9 cellular contexts compared by ENCODE assay signal in genomic region chr12:130879212-130879686, GRCh38. TPM values are rescaled to one million over a fixed set of nuclear protein-coding genes. Genes with fewer than 3 reads are reported as not detected.
A peak's percentile ranks its signal among the peaks of the same experiment; 100 is the strongest.
DNase-seq lines count a peak whose midpoint lies in the region; ATAC-seq and TF ChIP-seq lines count a peak whose summit lies in the region.
"Had no signal": no experiment of that assay in that cellular context is flagged by ENCODE, and none has a peak within 500 bp of the region (broad histone marks: within the 10 kb centered on the region; RNA-seq: fewer than 3 reads in every experiment).

No MANE protein-coding gene starts in this region.

- CTCF ChIA-PET in CD4-positive, alpha-beta T cell (lab: Charles Lee), result no interaction called here
- CTCF ChIA-PET in MCF 10A (lab: Yijun Ruan, JAX), result no interaction called here

- H3K27ac ChIP-seq in CD4-positive, alpha-beta T cell (ENCODE audit: low read depth, low read length), result no peak overlapping the region

- no peak for TF ChIP-seq CTCF in CD4-positive, alpha-beta T cell (IDR thresholded peaks at IDR 0.05)
- TF ChIP-seq CTCF in MCF 10A (IDR thresholded peaks at IDR 0.05; ENCODE audit: unreplicated experiment), result no peak

- POLR2A ChIA-PET in CD4-positive, alpha-beta T cell (lab: Charles Lee), result no interaction called here
- POLR2A ChIA-PET in MCF 10A (lab: Yijun Ruan, JAX), result no interaction called here

- H3K4me1 Mint-ChIP-seq in CD4-positive, alpha-beta T cell (ENCODE audit: low read depth), result peaks cover 37% of the 10 kb centered on the region
- H3K4me1 Mint-ChIP-seq in MCF 10A (ENCODE audit: insufficient read depth, unreplicated experiment), result peaks cover 10% of the 10 kb centered on the region

- no TSS peak for BruUV-seq in MCF 10A (replicated peaks; lab: Mats Ljungman, UMichigan)

- intact Hi-C loops in CD4-positive, alpha-beta T cell (cut with DNase I, micrococcal nuclease), result loop anchor here in 1 of 2 experiments (10.0 kb wide), 1 partner anchor 1056 kb away; no protein-coding TSS in a partner anchor
- intact Hi-C loops in left ventricle myocardium superior (cut with micrococcal nuclease), result no loop called here
- intact Hi-C loops in MCF 10A (cut with micrococcal nuclease), result no loop called here

- H3K27me3 Mint-ChIP-seq in CD4-positive, alpha-beta T cell, result no peaks in the 10 kb centered on the region
- no peaks in the 10 kb centered on the region for H3K27me3 Mint-ChIP-seq in MCF 10A (ENCODE audit: insufficient read depth, unreplicated experiment)

- DNase-seq in CD4-positive, alpha-beta T cell, result no peak
- no peak for DNase-seq in DMS153 treated with DMSO at 0.1 percent for 48 hours (lab: John Stamatoyannopoulos, UW; ENCODE audit: unreplicated experiment)
- DNase-seq in effector CD4-positive, alpha-beta T cell, result no peak
- no peak for DNase-seq in left ventricle myocardium superior
- DNase-seq in MCF 10A (ENCODE audit: unreplicated experiment), result no peak

- H3K4me3 Mint-ChIP-seq in CD4-positive, alpha-beta T cell, result peak overlapping the region; percentile 38
- no peak overlapping the region for H3K4me3 Mint-ChIP-seq in MCF 10A (ENCODE audit: unreplicated experiment)

- no peaks in the 10 kb centered on the region for H3K27me3 ChIP-seq in CD4-positive, alpha-beta T cell (ENCODE audit: control insufficient read depth, insufficient read depth, low read length)

- H3K27ac Mint-ChIP-seq in CD4-positive, alpha-beta T cell, result no peak overlapping the region
- no peak overlapping the region for H3K27ac Mint-ChIP-seq in MCF 10A (ENCODE audit: low read depth, unreplicated experiment)

- peaks cover 38% of the 10 kb centered on the region for H3K36me3 Mint-ChIP-seq in CD4-positive, alpha-beta T cell (ENCODE audit: low read depth)
- peaks cover 46% of the 10 kb centered on the region for H3K36me3 Mint-ChIP-seq in MCF 10A (ENCODE audit: insufficient read depth, unreplicated experiment)

- no peaks in the 10 kb centered on the region for H3K9me3 ChIP-seq in CD4-positive, alpha-beta T cell (ENCODE audit: control insufficient read depth, low read length)

- ATAC-seq in CD4-positive, alpha-beta T cell (ENCODE audit: poor library complexity), result no peak
- ATAC-seq in GM18873 (IDR thresholded peaks at IDR 0.05; ENCODE audit: low FRiP score, unreplicated experiment) (peak; percentile 71), HG02970 (IDR thresholded peaks at IDR 0.05; ENCODE audit: low FRiP score, unreplicated experiment) (peak; percentile 70), SK-N-SH treated with all-trans-retinoic acid at 6 μM for 48 hours (peak; percentile 50), left ventricle myocardium superior (no peak)

- no peaks in the 10 kb centered on the region for H3K9me3 Mint-ChIP-seq in CD4-positive, alpha-beta T cell
- no peaks in the 10 kb centered on the region for H3K9me3 Mint-ChIP-seq in MCF 10A (ENCODE audit: unreplicated experiment)
- H3K9me3 Mint-ChIP-seq: nephron had no signal

TF ChIP-seq in SK-N-SH treated with all-trans-retinoic acid at 6 μM for 48 hours, 23 proteins besides CTCF, POLR2A, EP300 and RAD21:
- TF ChIP-seq RARB (CRISPR knock-in tag; IDR thresholded peaks at IDR 0.05) (no peak), BACH2 (CRISPR knock-in tag; IDR thresholded peaks at IDR 0.05; ENCODE audit: borderline replicate concordance) (no peak)
TF ChIP-seq in SK-N-SH treated with all-trans-retinoic acid at 6 μM for 48 hours: peak in this region for 0.

RNA-seq across cellular contexts. Expression of gene RAN, which starts 7.4 kb away (rescaled TPM):
- total RNA-seq in CD4-positive, alpha-beta T cell, result 100 to 1,000 TPM; 278 to 302 TPM
- total RNA-seq in left ventricle myocardium superior (248 TPM), MCF 10A (2022) (1,362 and 1,467 TPM in 2 replicates)

RNA-seq across cellular contexts. Expression of gene STX2, which starts 40.2 kb away (rescaled TPM):
- 10 to 100 TPM; 13.4 to 14.1 TPM for total RNA-seq in CD4-positive, alpha-beta T cell
- 12.1 TPM for total RNA-seq in left ventricle myocardium superior
- total RNA-seq in MCF 10A (2022), result 19.0 and 21.6 TPM in 2 replicates

Comparison
In these comparisons a context has a peak if more than half of its experiments do, and no peak if none do; other contexts are left out.
1. ATAC-seq: peak in GM18873 (single experiment), HG02970 (single experiment) and SK-N-SH treated with all-trans-retinoic acid at 6 μM for 48 hours (single experiment); none in CD4-positive, alpha-beta T cell (single experiment) and left ventricle myocardium superior (single experiment).